14 cellular contexts compared by ENCODE assay signal in the genomic region with DNA sequence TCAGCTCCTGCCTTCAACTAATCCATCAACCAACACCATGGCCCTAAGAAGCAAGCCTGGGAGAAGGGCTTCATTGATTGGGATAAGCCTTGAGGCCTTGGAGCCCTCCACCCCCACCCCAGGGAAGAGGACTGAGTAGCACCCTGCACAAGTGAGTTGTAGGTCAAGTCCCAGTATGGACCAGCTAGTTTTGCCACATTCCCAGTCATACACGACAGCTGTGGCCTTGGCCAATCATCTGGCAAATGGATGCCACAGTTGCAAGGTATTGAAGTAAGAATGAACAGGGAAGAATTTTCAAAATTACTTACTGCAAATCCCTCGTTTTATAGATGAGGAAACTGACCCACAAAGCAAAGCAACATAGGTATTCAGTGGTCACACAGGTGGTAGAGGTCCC.
DNase-seq lines count a peak whose midpoint lies in the region; ATAC-seq and TF ChIP-seq lines count a peak whose summit lies in the region.
"Had no signal": no experiment of that assay in that cellular context is flagged by ENCODE, and none has a peak within 500 bp of the region (broad histone marks: within the 10 kb centered on the region; RNA-seq: fewer than 3 reads in every experiment).

No MANE protein-coding gene starts in this region.

- no peaks in the 10 kb centered on the region for H3K4me1 ChIP-seq in GM23338 (ENCODE audit: insufficient read depth)
- H3K4me1 ChIP-seq: BLaER1 treated with 17β-estradiol and CSF1 and Interleukin-3, amounts not matched to agents 10 nM and 100 nM had no signal

- no peak overlapping the region for H3K4me2 ChIP-seq in GM23338
- H3K4me2 ChIP-seq: BLaER1 treated with 17β-estradiol and CSF1 and Interleukin-3, amounts not matched to agents 10 nM and 100 nM had no signal

- H3K79me2 ChIP-seq in GM23338 (replicated peaks; ENCODE audit: insufficient read depth), result no peaks in the 10 kb centered on the region

- H3K4me1 Mint-ChIP-seq in stimulated activated naive CD8-positive, alpha-beta T cell treated with anti-CD3 and anti-CD28 coated beads, Interleukin-15, amount 100 ng/mL, for 72 hours, result no peaks in the 10 kb centered on the region
- H3K4me1 Mint-ChIP-seq in GM23338, result no peaks in the 10 kb centered on the region
- H3K4me1 Mint-ChIP-seq: B cell, IgD-negative memory B cell had no signal

- H2AFZ ChIP-seq in GM23338, result no peak overlapping the region

- no peak overlapping the region for H3K4me3 Mint-ChIP-seq in stimulated activated naive CD8-positive, alpha-beta T cell treated with anti-CD3 and anti-CD28 coated beads, Interleukin-15, amount 100 ng/mL, for 72 hours
- H3K4me3 Mint-ChIP-seq in GM23338, result no peak overlapping the region
- H3K4me3 Mint-ChIP-seq: B cell; CD8-positive, alpha-beta T cell; IgD-negative memory B cell had no signal

- ATAC-seq in left ventricle myocardium superior (peak; percentile 19), esophagus mucosa (peak; percentile 45), GM23338 (no peak)
- no peak for ATAC-seq in stimulated activated naive CD8-positive, alpha-beta T cell treated with anti-CD3 and anti-CD28 coated beads, Interleukin-15, amount 100 ng/mL, for 72 hours
- ATAC-seq: CD8-positive, alpha-beta T cell had no signal

- H3K27ac ChIP-seq in VCaP (peak overlapping the region; percentile 26), GM23338 (ENCODE audit: low read depth) (no peak overlapping the region)
- H3K27ac ChIP-seq: BLaER1 treated with 17β-estradiol and CSF1 and Interleukin-3, amounts not matched to agents 10 nM and 100 nM had no signal

- intact Hi-C loops in left ventricle myocardium superior (cut with micrococcal nuclease) (no loop called here), cardiac septum (cut with DNase I) (loop anchor here (1.0 kb wide), 1 partner anchor 16 kb away; no protein-coding TSS in a partner anchor)

- TF ChIP-seq CTCF in VCaP (conservative IDR thresholded peaks at IDR 0.05) (no peak), GM23338 (conservative IDR thresholded peaks at IDR 0.05; ENCODE audit: low read depth in 2 of 2) (no peak)

- H3K27ac Mint-ChIP-seq in stimulated activated naive CD8-positive, alpha-beta T cell treated with anti-CD3 and anti-CD28 coated beads, Interleukin-15, amount 100 ng/mL, for 72 hours, result no peak overlapping the region
- no peak overlapping the region for H3K27ac Mint-ChIP-seq in GM23338
- H3K27ac Mint-ChIP-seq: B cell; CD8-positive, alpha-beta T cell; IgD-negative memory B cell had no signal

- H3K27me3 ChIP-seq in GM23338 (ENCODE audit: insufficient read depth), result no peaks in the 10 kb centered on the region
- H3K27me3 ChIP-seq: BLaER1 treated with 17β-estradiol and CSF1 and Interleukin-3, amounts not matched to agents 10 nM and 100 nM had no signal

- H4K20me1 ChIP-seq in GM23338 (replicated peaks; ENCODE audit: insufficient read depth), result no peaks in the 10 kb centered on the region
- H4K20me1 ChIP-seq: BLaER1 treated with 17β-estradiol and CSF1 and Interleukin-3, amounts not matched to agents 10 nM and 100 nM had no signal

- H3K36me3 ChIP-seq in GM23338 (ENCODE audit: insufficient read depth), result no peaks in the 10 kb centered on the region
- H3K36me3 ChIP-seq: BLaER1 treated with 17β-estradiol and CSF1 and Interleukin-3, amounts not matched to agents 10 nM and 100 nM had no signal

- no peaks in the 10 kb centered on the region for H3K36me3 Mint-ChIP-seq in GM23338 (ENCODE audit: low read depth)
- H3K36me3 Mint-ChIP-seq: CD8-positive, alpha-beta T cell had no signal

- no peaks in the 10 kb centered on the region for H3K9me2 ChIP-seq in GM23338 (ENCODE audit: insufficient read depth)

- DNase-seq in left ventricle myocardium superior (no peak), cardiac septum (ENCODE audit: low spot score) (no peak), inferior parietal cortex (ENCODE audit: extremely low spot score) (no peak), GM23338 (ENCODE audit: low spot score) (no peak)
- no peak for DNase-seq in stimulated activated naive CD8-positive, alpha-beta T cell treated with anti-CD3 and anti-CD28 coated beads, Interleukin-15, amount 100 ng/mL, for 72 hours
- DNase-seq: Calu3; CD8-positive, alpha-beta T cell; GF-D8; HCEC 1CT had no signal

- no peaks in the 10 kb centered on the region for H3K27me3 Mint-ChIP-seq in stimulated activated naive CD8-positive, alpha-beta T cell treated with anti-CD3 and anti-CD28 coated beads, Interleukin-15, amount 100 ng/mL, for 72 hours
- peaks cover 4% of the 10 kb centered on the region for H3K27me3 Mint-ChIP-seq in GM23338 (ENCODE audit: insufficient read depth, low read depth, poor library complexity)
- H3K27me3 Mint-ChIP-seq: B cell, IgD-negative memory B cell had no signal

- H3K9me3 Mint-ChIP-seq in stimulated activated naive CD8-positive, alpha-beta T cell treated with anti-CD3 and anti-CD28 coated beads, Interleukin-15, amount 100 ng/mL, for 72 hours, result no peaks in the 10 kb centered on the region
- no peaks in the 10 kb centered on the region for H3K9me3 Mint-ChIP-seq in GM23338
- H3K9me3 Mint-ChIP-seq: CD8-positive, alpha-beta T cell; IgD-negative memory B cell had no signal

- no peaks in the 10 kb centered on the region for H3F3A ChIP-seq in GM23338 (replicated peaks; ENCODE audit: low read depth)

- H3K4me3 ChIP-seq in GM23338, result no peak overlapping the region
- H3K4me3 ChIP-seq: BLaER1 treated with 17β-estradiol and CSF1 and Interleukin-3, amounts not matched to agents 10 nM and 100 nM had no signal

TF ChIP-seq in GM23338, 12 proteins besides CTCF, POLR2A, EP300 and RAD21:
- TF ChIP-seq POLR2AphosphoS5 (IDR thresholded peaks at IDR 0.05; ENCODE audit: low read depth) (no peak), ZNF331 (CRISPR knock-in tag; IDR thresholded peaks at IDR 0.05; ENCODE audit: low read depth) (no peak), ZNF114 (CRISPR knock-in tag; IDR thresholded peaks at IDR 0.05) (no peak)

Comparison
In these comparisons a context has a peak if more than half of its experiments do, and no peak if none do; other contexts are left out.
1. ATAC-seq: peak in left ventricle myocardium superior (single experiment) and esophagus mucosa (single experiment); none in stimulated activated naive CD8-positive, alpha-beta T cell treated with anti-CD3 and anti-CD28 coated beads, Interleukin-15, amount 100 ng/mL, for 72 hours (single experiment) and GM23338 (single experiment).